In the genomic region with DNA sequence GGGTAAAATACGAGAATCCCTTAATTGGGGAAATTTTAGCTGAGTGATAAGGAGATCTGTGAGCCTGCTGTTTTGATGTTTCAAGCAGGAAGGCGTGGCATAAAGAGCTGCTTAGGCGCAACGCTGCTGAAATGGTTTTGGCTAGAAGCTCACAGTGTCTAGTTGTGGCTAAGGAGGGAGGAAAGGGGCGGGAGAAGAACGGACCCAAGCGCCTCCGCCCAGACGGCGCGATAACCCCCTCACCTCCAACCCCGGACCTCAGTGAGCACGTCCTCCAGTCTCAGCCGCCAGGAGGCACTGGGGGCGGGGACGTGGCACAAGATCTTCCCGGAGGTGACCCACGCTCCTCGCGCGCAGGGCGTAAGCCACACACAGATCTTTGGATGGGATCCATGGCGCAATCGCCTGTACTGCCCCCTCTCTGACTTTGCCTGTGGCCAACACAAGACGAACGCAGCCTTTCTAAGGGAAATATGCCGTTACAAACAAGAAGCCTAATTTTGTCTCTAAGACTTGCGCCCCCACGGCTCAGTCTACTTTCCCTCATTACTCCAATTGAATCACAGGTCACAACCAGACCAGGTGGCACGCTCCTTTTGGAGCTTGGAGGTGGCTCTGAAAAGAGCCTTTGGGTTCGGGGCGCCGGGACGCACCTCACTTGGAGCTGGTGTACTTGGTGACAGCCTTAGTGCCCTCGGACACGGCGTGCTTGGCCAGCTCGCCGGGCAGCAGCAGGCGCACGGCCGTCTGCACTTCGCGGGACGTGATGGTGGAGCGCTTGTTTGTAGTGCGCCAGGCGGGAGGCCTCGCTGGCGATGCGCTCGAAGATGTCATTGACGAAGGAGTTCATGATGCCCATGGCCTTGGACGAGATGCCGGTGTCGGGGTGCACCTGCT, we compare ENCODE assay signal across 8 cellular contexts. TPM values are rescaled to one million over a fixed set of nuclear protein-coding genes. Genes with fewer than 3 reads are reported as not detected.
DNase-seq lines count a peak whose midpoint lies in the region; ATAC-seq and TF ChIP-seq lines count a peak whose summit lies in the region.

No MANE protein-coding gene starts in this region.

- 3% methylated on average over 5 to 20 of the region's 56 CpGs for WGBS in gastroesophageal sphincter (ENCODE audit: low coverage in 1 of 2), 2 donors
- WGBS in sigmoid colon, 2 donors = 5 to 11% methylated on average over 55 to 56 of the region's 56 CpGs

- H3K27ac ChIP-seq in gastroesophageal sphincter (peak overlapping the region in 1 of 4 donors; percentile 7), sigmoid colon (no peak overlapping the region)

- TF ChIP-seq EP300 in gastroesophageal sphincter (IDR thresholded peaks at IDR 0.05) = no peak
- no peak for TF ChIP-seq EP300 in sigmoid colon (IDR thresholded peaks at IDR 0.05)

- no peak for TF ChIP-seq POLR2A in gastroesophageal sphincter (IDR thresholded peaks at IDR 0.05)
- no peak for TF ChIP-seq POLR2A in sigmoid colon (IDR thresholded peaks at IDR 0.05)

- intact Hi-C loops in sigmoid colon (cut with DNase I) = no loop called here

- peak; percentile 51 for DNase-seq in H4 (ENCODE audit: low spot score)
- peak; percentile 37 for DNase-seq in NCI-H146 treated with DMSO at 0.1 percent for 48 hours (lab: John Stamatoyannopoulos, UW; ENCODE audit: unreplicated experiment)
- DNase-seq in activated CD8-positive, alpha-beta memory T cell treated with anti-CD3 and anti-CD28 coated beads for 48 hours (ENCODE audit: low read depth in 2 of 3, low spot score in 2 of 3) = peak in 2 of 3 experiments; percentile 32 to 61
- peak; percentile 68 for DNase-seq in sigmoid colon
- no peak for DNase-seq in mesenteric fat pad (ENCODE audit: low spot score)

- H3K4me3 ChIP-seq in gastroesophageal sphincter (peak overlapping the region in 1 of 2 donors; percentile 33), sigmoid colon (peak overlapping the region in 2 of 4 donors; percentile 21 to 25)

- peak; percentile 41 for TF ChIP-seq CTCF in GM12872 (IDR thresholded peaks at IDR 0.05; ENCODE audit: insufficient read depth, low read depth, low read length)
- no peak for TF ChIP-seq CTCF in gastroesophageal sphincter (IDR thresholded peaks at IDR 0.05)
- TF ChIP-seq CTCF in sigmoid colon (IDR thresholded peaks at IDR 0.05) = no peak

- no peaks in the 10 kb centered on the region for H3K9me3 ChIP-seq in gastroesophageal sphincter
- H3K9me3 ChIP-seq in sigmoid colon = no peaks in the 10 kb centered on the region

- H3K36me3 ChIP-seq in gastroesophageal sphincter (no peaks in the 10 kb centered on the region), sigmoid colon (no peaks in the 10 kb centered on the region)

- H3K4me1 ChIP-seq in gastroesophageal sphincter = peaks cover 0 to 36% (median 15%) of the 10 kb centered on the region in 3 donors
- peaks cover 0 to 25% (median 17%) of the 10 kb centered on the region in 4 donors for H3K4me1 ChIP-seq in sigmoid colon

- H3K27me3 ChIP-seq in gastroesophageal sphincter (peaks cover 100% of the 10 kb centered on the region), sigmoid colon (peaks cover 27 to 100% (median 98%) of the 10 kb centered on the region in 3 donors)

- ATAC-seq in gastroesophageal sphincter (peak; percentile 37), GM18873 (IDR thresholded peaks at IDR 0.05; ENCODE audit: low FRiP score, unreplicated experiment) (no peak)

RNA-seq across cellular contexts. Expression of a gene that starts 23.4 kb away (rescaled TPM):
- total RNA-seq in H4 (2014; rRNA removed; shearing (Covaris generic)) = 44.9 and 80.6 TPM in 2 replicates
- total RNA-seq in gastroesophageal sphincter (10 to 100 TPM; 33.9 to 80.6 (median 52.4) TPM), sigmoid colon (10 to 100 TPM; 17.3 to 24.4 (median 22.6) TPM), mesenteric fat pad (82.4 TPM)
- polyA plus RNA-seq in sigmoid colon = 10 to 100 TPM; 23.4 to 39.8 (median 28.2) TPM

RNA-seq across cellular contexts. Expression of a gene that starts 47.1 kb away (rescaled TPM):
- total RNA-seq in H4 (2014; rRNA removed; shearing (Covaris generic)) = not detected in 2 replicates
- total RNA-seq in gastroesophageal sphincter = not detected
- under 1 TPM in 1 of 4 donors, not detected in 3; 0.95 TPM for total RNA-seq in sigmoid colon
- polyA plus RNA-seq in sigmoid colon = under 1 TPM in 1 of 3 donors, not detected in 2; 0.44 TPM
- total RNA-seq in mesenteric fat pad = not detected

RNA-seq across cellular contexts. Expression of a gene that starts 57.2 kb away (rescaled TPM):
- total RNA-seq in H4 (2014; rRNA removed; shearing (Covaris generic)) = 6.8 and 8.4 TPM in 2 replicates
- total RNA-seq in gastroesophageal sphincter = 10 to 100 TPM; 16.3 to 24.6 (median 21.9) TPM
- 10 to 100 TPM; 11.8 to 19.6 (median 16.0) TPM for total RNA-seq in sigmoid colon
- 10 to 100 TPM; 12.0 to 32.9 (median 14.3) TPM for polyA plus RNA-seq in sigmoid colon
- total RNA-seq in mesenteric fat pad = 12.2 TPM
